Comparison of ENCODE assay signal across 8 cellular contexts in genomic region chr7:131329176-131329570, GRCh38. TPM values are rescaled to one million over a fixed set of nuclear protein-coding genes. Genes with fewer than 3 reads are reported as not detected.
DNase-seq lines count a peak whose midpoint lies in the region; ATAC-seq and TF ChIP-seq lines count a peak whose summit lies in the region.

No MANE protein-coding gene starts in this region.

- H3K4me3 ChIP-seq in iPS-18a (ENCODE audit: low read length) (peak overlapping the region; percentile 86), stomach (peak overlapping the region; percentile 76 to 95 (median 86))

- peak overlapping the region; percentile 9 for H3K27ac Mint-ChIP-seq in activated CD8-positive, alpha-beta T cell treated with anti-CD3 and anti-CD28 coated beads, Interleukin-2, amount 10 ng/mL, durations not matched to agents 7 days and 5 days

- H3K27ac ChIP-seq in iPS-18a (ENCODE audit: low read length) (no peak overlapping the region), stomach (peak overlapping the region; percentile 22 to 99 (median 98))

- TF ChIP-seq EP300 in stomach (IDR thresholded peaks at IDR 0.05) = no peak

- no peak for TF ChIP-seq POLR2A in stomach (IDR thresholded peaks at IDR 0.05)

- H3K9me3 ChIP-seq in iPS-18a (ENCODE audit: control insufficient read depth, low read depth, low read length) (no peaks in the 10 kb centered on the region), stomach (no peaks in the 10 kb centered on the region)

- H3K4me1 Mint-ChIP-seq in activated CD8-positive, alpha-beta T cell treated with anti-CD3 and anti-CD28 coated beads, Interleukin-2, amount 10 ng/mL, durations not matched to agents 7 days and 5 days (ENCODE audit: low read depth) = peaks cover 39% of the 10 kb centered on the region

- DNase-seq in NCI-H2196 (lab: John Stamatoyannopoulos, UW; ENCODE audit: unreplicated experiment) (peak; percentile 27), NCI-H2196 treated with DMSO at 0.1 percent for 48 hours (lab: John Stamatoyannopoulos, UW; ENCODE audit: unreplicated experiment) (no peak), stomach (peak; percentile 40), 8988T (no peak), NCI-H1105 treated with DMSO at 0.1 percent for 48 hours (lab: John Stamatoyannopoulos, UW) (no peak)
- no peak for DNase-seq in activated CD8-positive, alpha-beta T cell treated with anti-CD3 and anti-CD28 coated beads, Interleukin-2, amount 10 ng/mL, durations not matched to agents 7 days and 5 days

- H3K27me3 Mint-ChIP-seq in activated CD8-positive, alpha-beta T cell treated with anti-CD3 and anti-CD28 coated beads, Interleukin-2, amount 10 ng/mL, durations not matched to agents 7 days and 5 days (ENCODE audit: low read depth) = no peaks in the 10 kb centered on the region

- 26 to 42% (median 33%) methylated on average over 1 of the region's 1 CpG for WGBS in stomach, 5 donors

- CTCF ChIA-PET in activated CD8-positive, alpha-beta T cell treated with anti-CD3 and anti-CD28 coated beads, Interleukin-2, amount 10 ng/mL, durations not matched to agents 7 days and 5 days (lab: Charles Lee) = no interaction called here

- H3K9me3 Mint-ChIP-seq in activated CD8-positive, alpha-beta T cell treated with anti-CD3 and anti-CD28 coated beads, Interleukin-2, amount 10 ng/mL, durations not matched to agents 7 days and 5 days (ENCODE audit: insufficient read depth) = peaks cover 2% of the 10 kb centered on the region

- peaks cover 21% of the 10 kb centered on the region for H3K36me3 Mint-ChIP-seq in activated CD8-positive, alpha-beta T cell treated with anti-CD3 and anti-CD28 coated beads, Interleukin-2, amount 10 ng/mL, durations not matched to agents 7 days and 5 days (ENCODE audit: low read depth)

- H3K9ac ChIP-seq in iPS-18a (ENCODE audit: low read length) = no peak overlapping the region

- intact Hi-C loops in stomach (cut with DNase I; ENCODE audit: low total_unique reads) = no loop called here

- H3K27me3 ChIP-seq in iPS-18a (ENCODE audit: control insufficient read depth, insufficient read depth, low read length) = no peaks in the 10 kb centered on the region
- no peaks in the 10 kb centered on the region for H3K27me3 ChIP-seq in stomach

- no peak for ATAC-seq in activated CD8-positive, alpha-beta T cell treated with anti-CD3 and anti-CD28 coated beads, Interleukin-2, amount 10 ng/mL, durations not matched to agents 7 days and 5 days
- no peak for ATAC-seq in GM18511 (IDR thresholded peaks at IDR 0.05; ENCODE audit: unreplicated experiment)

- TF ChIP-seq CTCF in stomach (IDR thresholded peaks at IDR 0.05) = no peak

- H3K4me1 ChIP-seq in iPS-18a (ENCODE audit: control insufficient read depth, low read depth, low read length) (peaks cover 12% of the 10 kb centered on the region), stomach (peaks cover 22 to 76% (median 54%) of the 10 kb centered on the region in 4 donors)

- peak overlapping the region; percentile 98 for H3K4me3 Mint-ChIP-seq in activated CD8-positive, alpha-beta T cell treated with anti-CD3 and anti-CD28 coated beads, Interleukin-2, amount 10 ng/mL, durations not matched to agents 7 days and 5 days

- H3K36me3 ChIP-seq in iPS-18a (ENCODE audit: control insufficient read depth, low read depth, low read length) (no peaks in the 10 kb centered on the region), stomach (no peaks in the 10 kb centered on the region)

- POLR2A ChIA-PET in activated CD8-positive, alpha-beta T cell treated with anti-CD3 and anti-CD28 coated beads, Interleukin-2, amount 10 ng/mL, durations not matched to agents 7 days and 5 days (lab: Charles Lee) = interaction anchor here (0.7 to 3.2 kb wide), 3 partner anchors 7 to 220 kb away, joined by 3 to 21 read pairs (median 10); no protein-coding TSS in a partner anchor

RNA-seq across cellular contexts. Expression of gene MKLN1, which starts 1.5 kb away (rescaled TPM):
- total RNA-seq in activated CD8-positive, alpha-beta T cell treated with anti-CD3 and anti-CD28 coated beads, Interleukin-2, amount 10 ng/mL, durations not matched to agents 7 days and 5 days = 10 to 100 TPM; 31.6 to 34.0 TPM
- 100 to 1,000 TPM in 2 of 5 donors, 10 to 100 TPM in 3; 24.5 to 147 (median 43.3) TPM for total RNA-seq in stomach
- 10 to 100 TPM in 2 of 3 donors, 1 to 10 TPM in 1; 9.4 to 13.9 (median 11.5) TPM for polyA plus RNA-seq in stomach

Comparison
In these comparisons a context has a peak if more than half of its experiments do, and no peak if none do; other contexts are left out.
1. DNase-seq: peak in NCI-H2196 (single experiment) and stomach (single experiment); none in NCI-H2196 treated with DMSO at 0.1 percent for 48 hours (single experiment), activated CD8-positive, alpha-beta T cell treated with anti-CD3 and anti-CD28 coated beads, Interleukin-2, amount 10 ng/mL, durations not matched to agents 7 days and 5 days (single experiment), 8988T (single experiment) and NCI-H1105 treated with DMSO at 0.1 percent for 48 hours (single experiment).